Comparison of ENCODE assay signal across 9 cellular contexts in the genomic region with DNA sequence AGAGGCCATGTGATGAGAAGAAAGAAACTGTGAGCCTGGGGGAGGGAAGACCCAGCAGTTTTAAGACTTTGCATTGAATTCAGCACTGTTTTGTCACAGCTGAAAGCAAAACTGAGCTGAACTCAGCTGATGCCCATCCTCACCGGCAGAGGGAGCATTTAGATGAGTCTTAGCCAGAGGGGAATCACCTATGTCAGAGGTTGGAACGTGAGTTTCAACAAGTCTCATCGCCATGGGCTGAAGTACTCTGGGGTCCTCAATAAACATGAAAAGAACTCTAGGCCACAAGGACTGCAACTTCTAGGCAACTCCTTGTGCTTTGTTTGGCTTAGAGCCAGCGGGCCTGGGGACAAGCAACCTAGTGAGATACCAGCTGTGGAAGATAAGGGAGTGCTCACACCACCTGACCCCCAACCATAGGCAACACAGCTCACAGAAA.
A peak's percentile ranks its signal among the peaks of the same experiment; 100 is the strongest.
DNase-seq lines count a peak whose midpoint lies in the region; ATAC-seq and TF ChIP-seq lines count a peak whose summit lies in the region.
"Had no signal": no experiment of that assay in that cellular context is flagged by ENCODE, and none has a peak within 500 bp of the region (broad histone marks: within the 10 kb centered on the region; RNA-seq: fewer than 3 reads in every experiment).

No MANE protein-coding gene starts in this region.

- H2BK120ac ChIP-seq in mesenchymal stem cell (ENCODE audit: low read depth, low read length), result no peak overlapping the region

- DNase-seq in NCI-H1694 (lab: John Stamatoyannopoulos, UW) (peak; percentile 18), dedifferentiated amniotic fluid mesenchymal stem cell (ENCODE audit: extremely low spot score) (peak; percentile 20), mesenchymal stem cell (peak; percentile 55)
- peak; percentile 41 for DNase-seq in activated CD4-positive, CD25-positive, alpha-beta regulatory T cell treated with anti-CD3 and anti-CD28 coated beads, Interleukin-2, amount 50 U/mL, for 16 hours (ENCODE audit: low read depth, low spot score)
- DNase-seq in stimulated activated CD8-positive, alpha-beta memory T cell treated with anti-CD3 and anti-CD28 coated beads, Interleukin-4, amount 100 ng/mL, for 24 hours (ENCODE audit: low read depth), result peak; percentile 28

- WGBS in mesenchymal stem cell, result 13% methylated on average over 4 of the region's 4 CpGs

- no peaks in the 10 kb centered on the region for H3K79me1 ChIP-seq in mesenchymal stem cell (replicated peaks; ENCODE audit: low read length, poor library complexity, severe bottlenecking)

- no peak overlapping the region for H3K18ac ChIP-seq in mesenchymal stem cell (ENCODE audit: low read depth in 1 of 2, low read length in 2 of 2)

- no peak overlapping the region for H2BK15ac ChIP-seq in mesenchymal stem cell (ENCODE audit: low read depth, poor library complexity, severe bottlenecking)

- H4K8ac ChIP-seq in mesenchymal stem cell (ENCODE audit: low read length), result no peak overlapping the region

- no peak overlapping the region for H3K23ac ChIP-seq in mesenchymal stem cell (ENCODE audit: low read length in 2 of 2)

- no peak overlapping the region for H4K91ac ChIP-seq in mesenchymal stem cell (ENCODE audit: low read length)

- H3K4me2 ChIP-seq in mesenchymal stem cell (ENCODE audit: low read length, poor library complexity, severe bottlenecking), result no peak overlapping the region

- no peak overlapping the region for H3K14ac ChIP-seq in mesenchymal stem cell (ENCODE audit: low read length in 2 of 2)

- no peak overlapping the region for H3K4ac ChIP-seq in mesenchymal stem cell (ENCODE audit: low read depth in 1 of 2, low read length in 2 of 2)

- H3K27me3 ChIP-seq in mesenchymal stem cell (ENCODE audit: control insufficient read depth in 1 of 2, insufficient read depth in 1 of 2, low read length in 2 of 2), result no peaks in the 10 kb centered on the region

- H2BK5ac ChIP-seq in mesenchymal stem cell (ENCODE audit: low read depth, low read length, poor library complexity, severe bottlenecking), result no peak overlapping the region

- H3K9ac ChIP-seq in mesenchymal stem cell (ENCODE audit: low read length), result no peak overlapping the region

- H3K4me1 ChIP-seq in mesenchymal stem cell (ENCODE audit: control insufficient read depth, insufficient read depth, low read depth, low read length), result no peaks in the 10 kb centered on the region

- H2BK12ac ChIP-seq in mesenchymal stem cell (ENCODE audit: low read length in 2 of 2), result peak overlapping the region in 1 of 2 experiments; percentile 1

- no peak overlapping the region for H3K4me3 ChIP-seq in mesenchymal stem cell (ENCODE audit: insufficient read depth in 1 of 2, low read depth in 1 of 2, low read length in 2 of 2)
- H3K4me3 ChIP-seq: skin epidermis had no signal

- ATAC-seq in GM18502 (IDR thresholded peaks at IDR 0.05; ENCODE audit: poor library complexity, unreplicated experiment), result peak; percentile 99
- peak; percentile 95 for ATAC-seq in HG02852 (IDR thresholded peaks at IDR 0.05; ENCODE audit: unreplicated experiment)

- no peak overlapping the region for H3K27ac ChIP-seq in 22Rv1
- H3K27ac ChIP-seq in mesenchymal stem cell (ENCODE audit: low read length, poor library complexity, severe bottlenecking), result no peak overlapping the region
- H3K27ac ChIP-seq: skin epidermis had no signal

- peaks cover 8% of the 10 kb centered on the region for H3K9me3 ChIP-seq in mesenchymal stem cell (ENCODE audit: control insufficient read depth, low read length)

- no peaks in the 10 kb centered on the region for H3K36me3 ChIP-seq in mesenchymal stem cell (ENCODE audit: control insufficient read depth in 1 of 2, insufficient read depth in 2 of 2, low read depth in 1 of 2, low read length in 2 of 2)

- no peak overlapping the region for H2AK5ac ChIP-seq in mesenchymal stem cell (ENCODE audit: low read length, severe bottlenecking)

- H2AFZ ChIP-seq in mesenchymal stem cell (ENCODE audit: low read depth, low read length), result no peak overlapping the region

- TF ChIP-seq CTCF in 22Rv1 (IDR thresholded peaks at IDR 0.05), result peak; percentile 85
